18 cellular contexts compared by ENCODE assay signal in the genomic region with DNA sequence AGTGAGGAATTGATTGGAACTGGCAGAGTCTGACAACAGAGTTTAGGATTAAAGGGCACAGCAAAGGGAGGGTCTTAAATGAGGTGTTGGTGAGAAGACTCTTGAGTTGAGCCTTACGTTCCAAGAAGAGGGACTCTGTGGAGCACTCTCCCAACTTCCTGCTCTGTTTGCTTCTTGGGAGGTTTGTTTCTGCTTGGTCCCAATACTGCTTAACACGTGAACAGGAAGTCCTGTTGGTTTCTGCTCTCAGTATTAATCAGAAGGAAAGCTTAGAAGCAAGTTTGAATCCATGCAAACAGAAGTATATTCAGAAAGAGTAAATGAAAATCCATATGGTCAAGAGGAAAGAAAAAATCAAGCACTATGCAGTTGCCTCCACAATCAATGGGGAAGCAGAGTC. TPM values are rescaled to one million over a fixed set of nuclear protein-coding genes. Genes with fewer than 3 reads are reported as not detected.
DNase-seq lines count a peak whose midpoint lies in the region; ATAC-seq and TF ChIP-seq lines count a peak whose summit lies in the region.
"Had no signal": no experiment of that assay in that cellular context is flagged by ENCODE, and none has a peak within 500 bp of the region (broad histone marks: within the 10 kb centered on the region; RNA-seq: fewer than 3 reads in every experiment).

No MANE protein-coding gene starts in this region.

- H4K20me1 ChIP-seq in MM.1S (ENCODE audit: insufficient read depth, low read length), result no peaks in the 10 kb centered on the region
- H4K20me1 ChIP-seq in OCI-LY3 (ENCODE audit: insufficient read depth, low read length), result no peaks in the 10 kb centered on the region

- H3K9me3 ChIP-seq in MM.1S (replicated peaks; ENCODE audit: insufficient read depth, low read length) (no peaks in the 10 kb centered on the region), OCI-LY3 (ENCODE audit: insufficient read depth, low read length) (no peaks in the 10 kb centered on the region), esophagus squamous epithelium (no peaks in the 10 kb centered on the region)

- WGBS in esophagus squamous epithelium, 2 donors, result 55 to 67% methylated on average over 2 of the region's 2 CpGs

- no peak overlapping the region; the same call in 1 of the 2 replicates for H3K4me3 ChIP-seq in MM.1S (ENCODE audit: low read length)
- no peak overlapping the region for H3K4me3 ChIP-seq in OCI-LY3 (ENCODE audit: low read length)
- H3K4me3 ChIP-seq in esophagus squamous epithelium, result no peak overlapping the region
- H3K4me3 ChIP-seq: GM12878, GM23338 had no signal

- POLR2A ChIA-PET in activated naive CD8-positive, alpha-beta T cell treated with anti-CD3 and anti-CD28 coated beads, Interleukin-2, amount 10 ng/mL, durations not matched to agents 7 days and 5 days (lab: Charles Lee), result no interaction called here

- no peaks in the 10 kb centered on the region for H3K9me3 Mint-ChIP-seq in activated naive CD8-positive, alpha-beta T cell treated with anti-CD3 and anti-CD28 coated beads, Interleukin-2, amount 10 ng/mL, durations not matched to agents 7 days and 5 days
- H3K9me3 Mint-ChIP-seq in activated naive CD8-positive, alpha-beta T cell treated with anti-CD3 and anti-CD28 coated beads, Interleukin-2, amount 50 U/mL, for 24 hours, result no peaks in the 10 kb centered on the region
- peaks cover 0 to 2% (median 0%) of the 10 kb centered on the region in 7 donors for H3K9me3 Mint-ChIP-seq in CD14-positive monocyte
- H3K9me3 Mint-ChIP-seq: CD8-positive, alpha-beta T cell; H9; IgD-negative memory B cell had no signal

- H3F3A ChIP-seq in MM.1S (ENCODE audit: insufficient read depth, low read length), result 0 out of 2 replicates have a peak, but pooled peaks cover 5% of the 10 kb centered on the region

- peaks cover 6% of the 10 kb centered on the region for H3K27me3 Mint-ChIP-seq in activated naive CD8-positive, alpha-beta T cell treated with anti-CD3 and anti-CD28 coated beads, Interleukin-2, amount 10 ng/mL, durations not matched to agents 7 days and 5 days
- peaks cover 5% of the 10 kb centered on the region for H3K27me3 Mint-ChIP-seq in activated naive CD8-positive, alpha-beta T cell treated with anti-CD3 and anti-CD28 coated beads, Interleukin-2, amount 50 U/mL, for 24 hours
- peaks cover 0 to 5% (median 2%) of the 10 kb centered on the region in 3 donors for H3K27me3 Mint-ChIP-seq in CD14-positive monocyte (ENCODE audit: low read depth in 3 of 3)

- ATAC-seq in activated naive CD8-positive, alpha-beta T cell treated with anti-CD3 and anti-CD28 coated beads, Interleukin-2, amount 10 ng/mL, durations not matched to agents 7 days and 5 days (ENCODE audit: low read depth), result peak; percentile 47
- no peak for ATAC-seq in activated naive CD8-positive, alpha-beta T cell treated with anti-CD3 and anti-CD28 coated beads, Interleukin-2, amount 50 U/mL, for 24 hours
- ATAC-seq: CD8-positive, alpha-beta T cell; GM12878; GM23338 had no signal

- H3K9me2 ChIP-seq in MM.1S (replicated peaks; ENCODE audit: insufficient read depth, low read length), result no peaks in the 10 kb centered on the region

- no peak for TF ChIP-seq POLR2A in esophagus squamous epithelium (IDR thresholded peaks at IDR 0.05)

- H2AFZ ChIP-seq in MM.1S (ENCODE audit: low read length) (peak overlapping the region; percentile 41), OCI-LY3 (ENCODE audit: low read depth, low read length) (no peak overlapping the region)
- H2AFZ ChIP-seq: GM23338 had no signal

- H3K27ac Mint-ChIP-seq in activated naive CD8-positive, alpha-beta T cell treated with anti-CD3 and anti-CD28 coated beads, Interleukin-2, amount 10 ng/mL, durations not matched to agents 7 days and 5 days, result no peak overlapping the region
- no peak overlapping the region for H3K27ac Mint-ChIP-seq in activated naive CD8-positive, alpha-beta T cell treated with anti-CD3 and anti-CD28 coated beads, Interleukin-2, amount 50 U/mL, for 24 hours
- H3K27ac Mint-ChIP-seq in CD14-positive monocyte, result no peak overlapping the region
- H3K27ac Mint-ChIP-seq: CD8-positive, alpha-beta T cell; GM23338; H9 had no signal

- peak overlapping the region; percentile 61 for H3K4me2 ChIP-seq in MM.1S (ENCODE audit: low read depth, low read length)
- peak overlapping the region; percentile 40 for H3K4me2 ChIP-seq in OCI-LY3 (ENCODE audit: low read length)
- H3K4me2 ChIP-seq: GM23338 had no signal

- H3K36me3 ChIP-seq in MM.1S (replicated peaks; ENCODE audit: insufficient read depth, low read length), result no peaks in the 10 kb centered on the region
- H3K36me3 ChIP-seq in OCI-LY3 (replicated peaks; ENCODE audit: low read depth, low read length), result no peaks in the 10 kb centered on the region
- H3K36me3 ChIP-seq in esophagus squamous epithelium, result no peaks in the 10 kb centered on the region

- H3K79me2 ChIP-seq in MM.1S (ENCODE audit: low read length) (no peaks in the 10 kb centered on the region), OCI-LY3 (ENCODE audit: low read length) (no peaks in the 10 kb centered on the region)

- DNase-seq in activated naive CD8-positive, alpha-beta T cell treated with anti-CD3 and anti-CD28 coated beads, Interleukin-2, amount 10 ng/mL, durations not matched to agents 7 days and 5 days, result no peak
- no peak for DNase-seq in activated naive CD8-positive, alpha-beta T cell treated with anti-CD3 and anti-CD28 coated beads, Interleukin-2, amount 50 U/mL, for 24 hours
- DNase-seq in MM.1S (no peak), D341Med (ENCODE audit: low spot score) (no peak), esophagus squamous epithelium (lab: John Stamatoyannopoulos, UW) (no peak), CD14-positive monocyte (ENCODE audit: low spot score) (no peak)
- no peak for DNase-seq in activated CD4-positive, CD25-positive, alpha-beta regulatory T cell (lab: John Stamatoyannopoulos, UW)
- DNase-seq: 8988T; AML-193; C1 segment of cervical spinal cord; CD8-positive, alpha-beta T cell; COR-L47; H9 had no signal

- H3K27me3 ChIP-seq in MM.1S (replicated peaks; ENCODE audit: insufficient read depth, low read length), result no peaks in the 10 kb centered on the region
- peaks cover 22% of the 10 kb centered on the region for H3K27me3 ChIP-seq in OCI-LY3 (ENCODE audit: low read depth, low read length)
- peaks cover 0 to 31% (median 0%) of the 10 kb centered on the region in 4 donors for H3K27me3 ChIP-seq in esophagus squamous epithelium

- peak overlapping the region; percentile 40; the same call in 1 of the 2 replicates for H3K27ac ChIP-seq in MM.1S (ENCODE audit: low read length)
- no peak overlapping the region for H3K27ac ChIP-seq in OCI-LY3 (ENCODE audit: low read length)
- H3K27ac ChIP-seq in esophagus squamous epithelium, result no peak overlapping the region

- no peak for TF ChIP-seq CTCF in MM.1S (IDR thresholded peaks at IDR 0.05; ENCODE audit: low read length)
- TF ChIP-seq CTCF in OCI-LY3 (IDR thresholded peaks at IDR 0.05; ENCODE audit: low read depth, low read length), result no peak
- TF ChIP-seq CTCF in esophagus squamous epithelium (IDR thresholded peaks at IDR 0.05), result no peak
- TF ChIP-seq CTCF in CD14-positive monocyte (IDR thresholded peaks at IDR 0.05), result no peak

- intact Hi-C loops in esophagus squamous epithelium (cut with DNase I) (no loop called here), CD14-positive monocyte (cut with micrococcal nuclease) (no loop called here)

- peak overlapping the region; percentile 34 for H3K4me3 Mint-ChIP-seq in activated naive CD8-positive, alpha-beta T cell treated with anti-CD3 and anti-CD28 coated beads, Interleukin-2, amount 10 ng/mL, durations not matched to agents 7 days and 5 days
- no peak overlapping the region for H3K4me3 Mint-ChIP-seq in activated naive CD8-positive, alpha-beta T cell treated with anti-CD3 and anti-CD28 coated beads, Interleukin-2, amount 50 U/mL, for 24 hours
- no peak overlapping the region for H3K4me3 Mint-ChIP-seq in CD14-positive monocyte
- H3K4me3 Mint-ChIP-seq: CD8-positive, alpha-beta T cell; GM23338; H9; IgD-negative memory B cell had no signal

- H3K4me1 Mint-ChIP-seq in activated naive CD8-positive, alpha-beta T cell treated with anti-CD3 and anti-CD28 coated beads, Interleukin-2, amount 10 ng/mL, durations not matched to agents 7 days and 5 days, result peaks cover 9% of the 10 kb centered on the region
- peaks cover 5% of the 10 kb centered on the region for H3K4me1 Mint-ChIP-seq in activated naive CD8-positive, alpha-beta T cell treated with anti-CD3 and anti-CD28 coated beads, Interleukin-2, amount 50 U/mL, for 24 hours
- H3K4me1 Mint-ChIP-seq in CD14-positive monocyte, result peaks cover 3% of the 10 kb centered on the region

- H3K4me1 ChIP-seq in MM.1S (ENCODE audit: low read length) (peaks cover 41% of the 10 kb centered on the region), OCI-LY3 (ENCODE audit: low read length) (peaks cover 25% of the 10 kb centered on the region), esophagus squamous epithelium (no peaks in the 10 kb centered on the region)

- peak overlapping the region; percentile 6; the same call in 1 of the 2 replicates for H3K9ac ChIP-seq in MM.1S (ENCODE audit: low read length)
- H3K9ac ChIP-seq in OCI-LY3 (ENCODE audit: low read length), result no peak overlapping the region

- no peaks in the 10 kb centered on the region for H3K36me3 Mint-ChIP-seq in activated naive CD8-positive, alpha-beta T cell treated with anti-CD3 and anti-CD28 coated beads, Interleukin-2, amount 10 ng/mL, durations not matched to agents 7 days and 5 days
- no peaks in the 10 kb centered on the region for H3K36me3 Mint-ChIP-seq in activated naive CD8-positive, alpha-beta T cell treated with anti-CD3 and anti-CD28 coated beads, Interleukin-2, amount 50 U/mL, for 24 hours (ENCODE audit: low read depth)
- no peaks in the 10 kb centered on the region for H3K36me3 Mint-ChIP-seq in CD14-positive monocyte
- H3K36me3 Mint-ChIP-seq: CD8-positive, alpha-beta T cell; IgD-negative memory B cell had no signal

RNA-seq across cellular contexts. Expression of a gene that starts 15.5 kb away (rescaled TPM):
- total RNA-seq in activated naive CD8-positive, alpha-beta T cell treated with anti-CD3 and anti-CD28 coated beads, Interleukin-2, amount 10 ng/mL, durations not matched to agents 7 days and 5 days, result not detected
- total RNA-seq in esophagus squamous epithelium, result not detected
- not detected for polyA plus RNA-seq in CD14-positive monocyte
- total RNA-seq: CD8-positive, alpha-beta T cell; GM12878; HT-29 had no signal
- polyA plus RNA-seq: GM12878, IgD-negative memory B cell had no signal
